ENCODE assay signal across 8 cellular contexts in genomic region chr22:39348909-39349505, GRCh38. TPM values are rescaled to one million over a fixed set of nuclear protein-coding genes. Genes with fewer than 3 reads are reported as not detected.
DNase-seq lines count a peak whose midpoint lies in the region; ATAC-seq, FAIRE-seq and TF ChIP-seq lines count a peak whose summit lies in the region.

No MANE protein-coding gene starts in this region.

- dilution Hi-C loops in keratinocyte (cut with MboI; ENCODE audit: extremely low pct_ligation_motif_present, low sequenced_read_pairs) = no loop called here

- H3K36me3 ChIP-seq in DOHH2 (ENCODE audit: control insufficient read depth, low read length) = no peaks in the 10 kb centered on the region
- H3K36me3 ChIP-seq in keratinocyte (ENCODE audit: control insufficient read depth in 2 of 2, extremely low read depth in 1 of 2, insufficient read depth in 2 of 2, low read length in 2 of 2) = no peaks in the 10 kb centered on the region

- TF ChIP-seq CTCF in DOHH2 (IDR thresholded peaks at IDR 0.05; ENCODE audit: low read depth, low read length, poor library complexity, severe bottlenecking) (no peak), astrocyte of the spinal cord (IDR thresholded peaks at IDR 0.05; ENCODE audit: low read depth, low read length) (no peak), keratinocyte (optimal IDR thresholded peaks at IDR 0.05 in 1 of 3, IDR thresholded peaks at IDR 0.05 in 1 of 3, conservative IDR thresholded peaks at IDR 0.05 in 1 of 3; ENCODE audit: extremely low read depth in 1 of 3, insufficient read depth in 2 of 3, low read length in 3 of 3) (no peak)

- no peaks in the 10 kb centered on the region for H3K36me3 Mint-ChIP-seq in stimulated activated naive CD8-positive, alpha-beta T cell treated with anti-CD3 and anti-CD28 coated beads, Interleukin-15, Interleukin-2, amounts not matched to agents 100 ng/mL and 50 ng/mL, for 24 hours (ENCODE audit: low read depth)

- no peak overlapping the region for H2AFZ ChIP-seq in keratinocyte (ENCODE audit: control insufficient read depth, low read length)

- CTCF ChIA-PET in HEK293T (lab: Yijun Ruan, JAX) = interaction anchor here (0.6 to 1.3 kb wide), 2 partner anchors 18 to 249 kb away, joined by 3 read pairs; no protein-coding TSS in a partner anchor

- H3K79me2 ChIP-seq in DOHH2 (ENCODE audit: control insufficient read depth, low read length) (no peaks in the 10 kb centered on the region), keratinocyte (ENCODE audit: control insufficient read depth, insufficient read depth, low read length) (no peaks in the 10 kb centered on the region)

- no peak for FAIRE-seq in keratinocyte (lab: Jason Lieb, UNC)

- H3K9me2 ChIP-seq in DOHH2 (replicated peaks; ENCODE audit: control insufficient read depth, low read length) = no peaks in the 10 kb centered on the region

- peak overlapping the region; percentile 85 for H3K4me3 ChIP-seq in DOHH2 (ENCODE audit: low read length)
- peak overlapping the region; percentile 60 for H3K4me3 ChIP-seq in astrocyte of the spinal cord (ENCODE audit: low read depth, low read length)
- H3K4me3 ChIP-seq in keratinocyte (ENCODE audit: control insufficient read depth in 2 of 3, extremely low read depth in 1 of 3, insufficient read depth in 2 of 3, low read depth in 1 of 3, low read length in 3 of 3) = peak overlapping the region in 2 of 3 experiments; percentile 34 to 51

- peak overlapping the region; percentile 49 for H3K27ac Mint-ChIP-seq in stimulated activated naive CD8-positive, alpha-beta T cell treated with anti-CD3 and anti-CD28 coated beads, Interleukin-15, Interleukin-2, amounts not matched to agents 100 ng/mL and 50 ng/mL, for 24 hours

- peaks cover 27% of the 10 kb centered on the region for H3K4me1 ChIP-seq in DOHH2 (ENCODE audit: control insufficient read depth, low read length)
- H3K4me1 ChIP-seq in keratinocyte (ENCODE audit: control insufficient read depth, extremely low read depth, insufficient read depth, low read length) = peaks cover 25% of the 10 kb centered on the region

- H3K4me1 Mint-ChIP-seq in stimulated activated naive CD8-positive, alpha-beta T cell treated with anti-CD3 and anti-CD28 coated beads, Interleukin-15, Interleukin-2, amounts not matched to agents 100 ng/mL and 50 ng/mL, for 24 hours (ENCODE audit: low read depth) = peaks cover 30% of the 10 kb centered on the region

- no peaks in the 10 kb centered on the region for H3K9me1 ChIP-seq in keratinocyte (ENCODE audit: control insufficient read depth, extremely low read depth, insufficient read depth, low read length)

- POLR2A ChIA-PET in HEK293T (lab: Yijun Ruan, JAX) = interaction anchor here (1.0 to 11.4 kb wide), 8 partner anchors 10 to 183 kb away, joined by 3 to 142 read pairs (median 4); partner anchors contain the start of genes RPL3, RPS19BP1 and TAB1

- H3K27me3 ChIP-seq in DOHH2 (ENCODE audit: control insufficient read depth, low read length) = peaks cover 39% of the 10 kb centered on the region
- H3K27me3 ChIP-seq in keratinocyte (ENCODE audit: control insufficient read depth, extremely low read depth, insufficient read depth, low read length) = peaks cover 9% of the 10 kb centered on the region

- no peaks in the 10 kb centered on the region for H3K9me3 Mint-ChIP-seq in stimulated activated naive CD8-positive, alpha-beta T cell treated with anti-CD3 and anti-CD28 coated beads, Interleukin-15, Interleukin-2, amounts not matched to agents 100 ng/mL and 50 ng/mL, for 24 hours

- H3K4me2 ChIP-seq in DOHH2 (ENCODE audit: low read length) (peak overlapping the region; percentile 99), keratinocyte (ENCODE audit: control insufficient read depth, extremely low read depth, insufficient read depth, low read depth, low read length) (peak overlapping the region; percentile 85)

- H3K27ac ChIP-seq in DOHH2 (ENCODE audit: low read depth, low read length) (no peak overlapping the region), keratinocyte (ENCODE audit: control insufficient read depth, insufficient read depth, low read length) (no peak overlapping the region)

- ATAC-seq in HG02885 (IDR thresholded peaks at IDR 0.05; ENCODE audit: poor library complexity, unreplicated experiment) = no peak

- no peak overlapping the region for H3K9ac ChIP-seq in keratinocyte (ENCODE audit: control insufficient read depth, extremely low read depth, insufficient read depth, low read length)

- no peaks in the 10 kb centered on the region for H4K20me1 ChIP-seq in DOHH2 (ENCODE audit: control insufficient read depth, insufficient read depth, low read depth, low read length)
- H4K20me1 ChIP-seq in keratinocyte (ENCODE audit: control insufficient read depth, extremely low read depth, insufficient read depth, low read length) = peaks cover 4% of the 10 kb centered on the region

- no peaks in the 10 kb centered on the region for H3K9me3 ChIP-seq in DOHH2 (ENCODE audit: control insufficient read depth, insufficient read depth, low read length)
- H3K9me3 ChIP-seq in keratinocyte (ENCODE audit: control insufficient read depth, low read depth, low read length) = no peaks in the 10 kb centered on the region

- peaks cover 1% of the 10 kb centered on the region for H3K27me3 Mint-ChIP-seq in stimulated activated naive CD8-positive, alpha-beta T cell treated with anti-CD3 and anti-CD28 coated beads, Interleukin-15, Interleukin-2, amounts not matched to agents 100 ng/mL and 50 ng/mL, for 24 hours

- H3F3A ChIP-seq in DOHH2 (ENCODE audit: control insufficient read depth, insufficient read depth) = peaks cover 4% of the 10 kb centered on the region; the same call in 1 of the 2 replicates

- H3K4me3 Mint-ChIP-seq in stimulated activated naive CD8-positive, alpha-beta T cell treated with anti-CD3 and anti-CD28 coated beads, Interleukin-15, Interleukin-2, amounts not matched to agents 100 ng/mL and 50 ng/mL, for 24 hours = peak overlapping the region; percentile 85

- in situ Hi-C loops in astrocyte of the spinal cord (cut with HindIII; ENCODE audit: low sequenced_read_pairs) = no loop called here

- peak; percentile 52 for DNase-seq in NCI-H1092 treated with DMSO at 0.1 percent for 48 hours (lab: John Stamatoyannopoulos, UW)
- DNase-seq in astrocyte of the spinal cord (ENCODE audit: low read depth, low spot score) = no peak
- DNase-seq in keratinocyte (ENCODE audit: low read depth, low spot score) = no peak
- no peak for DNase-seq in HEK293T (ENCODE audit: extremely low spot score)
- DNase-seq in islet precursor cell = no peak

TF ChIP-seq in HEK293T, 16 proteins besides CTCF, POLR2A, EP300 and RAD21:
- no peak for TF ChIP-seq CTBP1 (IDR thresholded peaks at IDR 0.05; ENCODE audit: borderline replicate concordance)
- no peak for TF ChIP-seq FOXA1 (IDR thresholded peaks at IDR 0.05)
- TF ChIP-seq LEF1 (IDR thresholded peaks at IDR 0.05; ENCODE audit: borderline replicate concordance) = no peak
- TF ChIP-seq HDGF (IDR thresholded peaks at IDR 0.05; ENCODE audit: borderline replicate concordance) = no peak; the same call in 1 of the 2 replicates
- TF ChIP-seq ELF4 (IDR thresholded peaks at IDR 0.05) = no peak
- no peak for TF ChIP-seq BHLHE40 (IDR thresholded peaks at IDR 0.05; ENCODE audit: borderline replicate concordance)

RNA-seq across cellular contexts. Expression of gene SYNGR1, which starts 0.8 kb away (rescaled TPM):
- 0.63 to 1.4 TPM (median 0.76 TPM) in 3 replicates for polyA plus RNA-seq in keratinocyte
- polyA plus RNA-seq in keratinocyte (2011; ENCODE audit: low read depth) = 0.67 TPM
- polyA plus RNA-seq in keratinocyte (2011; cell fraction: cytosol; rRNA removed) = 1.2 and 2.7 TPM in 2 replicates
- polyA plus RNA-seq in keratinocyte (2011; cell fraction: nucleus; rRNA removed) = 1.5 and 2.7 TPM in 2 replicates
- polyA plus RNA-seq in keratinocyte (2012; ENCODE audit: low replicate concordance) = 0.78 and 2.2 TPM in 2 replicates
- 0.54 to 1.9 TPM (median 0.56 TPM) in 3 replicates for polyA minus RNA-seq in keratinocyte
- polyA minus RNA-seq in keratinocyte (2011; cell fraction: cytosol; rRNA and poly(A)+ RNA removed) = 1.5 TPM
- 0.62 and 1.3 TPM in 2 replicates for polyA minus RNA-seq in keratinocyte (2011; cell fraction: nucleus; rRNA and poly(A)+ RNA removed)

RNA-seq across cellular contexts. Expression of gene RPL3, which starts 29.6 kb away (rescaled TPM):
- 2,424 to 2,611 TPM (median 2,538 TPM) in 3 replicates for polyA plus RNA-seq in keratinocyte
- polyA plus RNA-seq in keratinocyte (2011; ENCODE audit: low read depth) = 2,618 TPM
- polyA plus RNA-seq in keratinocyte (2011; cell fraction: cytosol; rRNA removed) = 2,037 and 2,979 TPM in 2 replicates
- 1,267 and 1,276 TPM in 2 replicates for polyA plus RNA-seq in keratinocyte (2011; cell fraction: nucleus; rRNA removed)
- 2,146 and 2,726 TPM in 2 replicates for polyA plus RNA-seq in keratinocyte (2012; ENCODE audit: low replicate concordance)
- polyA minus RNA-seq in keratinocyte = 1,617 to 1,755 TPM (median 1,669 TPM) in 3 replicates
- polyA minus RNA-seq in keratinocyte (2011; cell fraction: cytosol; rRNA and poly(A)+ RNA removed) = 2,002 TPM
- polyA minus RNA-seq in keratinocyte (2011; cell fraction: nucleus; rRNA and poly(A)+ RNA removed) = 534 and 588 TPM in 2 replicates

RNA-seq across cellular contexts. Expression of gene TAB1, which starts 50.6 kb away (rescaled TPM):
- polyA plus RNA-seq in keratinocyte = 11.8 to 13.5 TPM (median 13.1 TPM) in 3 replicates
- 3.4 TPM for polyA plus RNA-seq in keratinocyte (2011; ENCODE audit: low read depth)
- 6.2 and 14.0 TPM in 2 replicates for polyA plus RNA-seq in keratinocyte (2011; cell fraction: cytosol; rRNA removed)
- polyA plus RNA-seq in keratinocyte (2011; cell fraction: nucleus; rRNA removed) = 14.9 and 16.0 TPM in 2 replicates
- polyA plus RNA-seq in keratinocyte (2012; ENCODE audit: low replicate concordance) = 8.2 and 14.7 TPM in 2 replicates
- 9.9 to 16.8 TPM (median 16.1 TPM) in 3 replicates for polyA minus RNA-seq in keratinocyte
- 19.6 TPM for polyA minus RNA-seq in keratinocyte (2011; cell fraction: cytosol; rRNA and poly(A)+ RNA removed)
- polyA minus RNA-seq in keratinocyte (2011; cell fraction: nucleus; rRNA and poly(A)+ RNA removed) = 11.7 and 13.0 TPM in 2 replicates
